1 cellular context compared by ENCODE assay signal in the genomic region with DNA sequence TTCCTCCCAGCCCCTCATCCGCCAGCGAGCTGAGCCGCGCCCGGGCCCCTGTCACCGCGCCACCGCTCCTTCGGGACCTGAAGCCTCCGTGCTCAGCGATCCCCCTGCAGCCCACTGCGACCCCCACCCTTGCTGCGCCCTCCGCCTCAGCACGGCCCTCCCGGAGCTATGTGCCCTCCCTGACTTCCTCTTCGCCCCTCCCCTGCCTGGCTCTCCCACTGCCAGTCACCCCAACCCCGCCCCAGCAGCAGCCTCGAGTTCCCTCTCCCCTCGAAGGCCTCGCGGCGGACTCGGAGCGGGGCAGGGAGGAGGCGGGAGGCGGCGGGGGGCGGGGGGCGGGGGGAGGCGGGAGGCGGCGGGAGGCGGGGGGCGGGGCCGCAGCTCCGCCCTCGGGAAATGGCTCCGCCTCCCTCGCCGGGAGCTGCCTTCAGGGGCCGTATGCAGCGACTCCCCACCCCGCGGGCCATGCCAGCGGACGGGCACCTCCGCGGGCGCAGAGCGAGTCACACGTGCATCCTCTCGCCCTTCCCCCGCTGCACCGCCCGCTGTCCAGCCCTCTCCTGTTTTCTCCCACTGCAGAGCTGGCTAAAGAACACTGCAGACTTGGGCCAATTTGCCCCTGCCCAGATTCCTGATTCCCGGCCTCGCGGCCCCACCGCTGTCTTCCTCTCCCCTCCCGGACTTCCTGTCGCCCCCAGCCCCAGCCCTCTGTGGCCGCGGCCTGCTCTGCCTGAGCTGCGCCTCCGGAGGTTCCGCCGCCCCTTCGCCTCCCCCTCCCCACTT.
TF ChIP-seq lines count a peak whose summit lies in the region.

No MANE protein-coding gene starts in this region.

TF ChIP-seq in GM12878, 131 proteins besides CTCF, POLR2A, EP300 and RAD21 (continued from another document and continues in another):
- TF ChIP-seq WRNIP1 (IDR thresholded peaks at IDR 0.05; ENCODE audit: borderline replicate concordance, low read depth, low read length) = no peak
- TF ChIP-seq, protein P1, sequence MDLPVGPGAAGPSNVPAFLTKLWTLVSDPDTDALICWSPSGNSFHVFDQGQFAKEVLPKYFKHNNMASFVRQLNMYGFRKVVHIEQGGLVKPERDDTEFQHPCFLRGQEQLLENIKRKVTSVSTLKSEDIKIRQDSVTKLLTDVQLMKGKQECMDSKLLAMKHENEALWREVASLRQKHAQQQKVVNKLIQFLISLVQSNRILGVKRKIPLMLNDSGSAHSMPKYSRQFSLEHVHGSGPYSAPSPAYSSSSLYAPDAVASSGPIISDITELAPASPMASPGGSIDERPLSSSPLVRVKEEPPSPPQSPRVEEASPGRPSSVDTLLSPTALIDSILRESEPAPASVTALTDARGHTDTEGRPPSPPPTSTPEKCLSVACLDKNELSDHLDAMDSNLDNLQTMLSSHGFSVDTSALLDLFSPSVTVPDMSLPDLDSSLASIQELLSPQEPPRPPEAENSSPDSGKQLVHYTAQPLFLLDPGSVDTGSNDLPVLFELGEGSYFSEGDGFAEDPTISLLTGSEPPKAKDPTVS (IDR thresholded peaks at IDR 0.05; ENCODE audit: low read depth, low read length) = no peak
- no peak for TF ChIP-seq ZNF274 (IDR thresholded peaks at IDR 0.05; ENCODE audit: insufficient read depth, insufficient read length)
- TF ChIP-seq, protein P2, sequence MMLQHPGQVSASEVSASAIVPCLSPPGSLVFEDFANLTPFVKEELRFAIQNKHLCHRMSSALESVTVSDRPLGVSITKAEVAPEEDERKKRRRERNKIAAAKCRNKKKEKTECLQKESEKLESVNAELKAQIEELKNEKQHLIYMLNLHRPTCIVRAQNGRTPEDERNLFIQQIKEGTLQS (IDR thresholded peaks at IDR 0.05; ENCODE audit: borderline replicate concordance, extremely low read depth, low read depth, low read length) = no peak
- TF ChIP-seq, protein P3, sequence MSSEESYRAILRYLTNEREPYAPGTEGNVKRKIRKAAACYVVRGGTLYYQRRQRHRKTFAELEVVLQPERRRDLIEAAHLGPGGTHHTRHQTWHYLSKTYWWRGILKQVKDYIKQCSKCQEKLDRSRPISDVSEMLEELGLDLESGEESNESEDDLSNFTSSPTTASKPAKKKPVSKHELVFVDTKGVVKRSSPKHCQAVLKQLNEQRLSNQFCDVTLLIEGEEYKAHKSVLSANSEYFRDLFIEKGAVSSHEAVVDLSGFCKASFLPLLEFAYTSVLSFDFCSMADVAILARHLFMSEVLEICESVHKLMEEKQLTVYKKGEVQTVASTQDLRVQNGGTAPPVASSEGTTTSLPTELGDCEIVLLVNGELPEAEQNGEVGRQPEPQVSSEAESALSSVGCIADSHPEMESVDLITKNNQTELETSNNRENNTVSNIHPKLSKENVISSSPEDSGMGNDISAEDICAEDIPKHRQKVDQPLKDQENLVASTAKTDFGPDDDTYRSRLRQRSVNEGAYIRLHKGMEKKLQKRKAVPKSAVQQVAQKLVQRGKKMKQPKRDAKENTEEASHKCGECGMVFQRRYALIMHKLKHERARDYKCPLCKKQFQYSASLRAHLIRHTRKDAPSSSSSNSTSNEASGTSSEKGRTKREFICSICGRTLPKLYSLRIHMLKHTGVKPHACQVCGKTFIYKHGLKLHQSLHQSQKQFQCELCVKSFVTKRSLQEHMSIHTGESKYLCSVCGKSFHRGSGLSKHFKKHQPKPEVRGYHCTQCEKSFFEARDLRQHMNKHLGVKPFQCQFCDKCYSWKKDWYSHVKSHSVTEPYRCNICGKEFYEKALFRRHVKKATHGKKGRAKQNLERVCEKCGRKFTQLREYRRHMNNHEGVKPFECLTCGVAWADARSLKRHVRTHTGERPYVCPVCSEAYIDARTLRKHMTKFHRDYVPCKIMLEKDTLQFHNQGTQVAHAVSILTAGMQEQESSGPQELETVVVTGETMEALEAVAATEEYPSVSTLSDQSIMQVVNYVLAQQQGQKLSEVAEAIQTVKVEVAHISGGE (CRISPR knock-in tag; IDR thresholded peaks at IDR 0.05) = no peak
- TF ChIP-seq EGR1 (IDR thresholded peaks at IDR 0.05; ENCODE audit: borderline replicate concordance in 1 of 2, low read depth in 2 of 2, low read length in 2 of 2) = 0 out of 3 replicates have a peak, but pooled peaks of 1 of the 2 experiments have one; percentile 8
- TF ChIP-seq, protein P4, sequence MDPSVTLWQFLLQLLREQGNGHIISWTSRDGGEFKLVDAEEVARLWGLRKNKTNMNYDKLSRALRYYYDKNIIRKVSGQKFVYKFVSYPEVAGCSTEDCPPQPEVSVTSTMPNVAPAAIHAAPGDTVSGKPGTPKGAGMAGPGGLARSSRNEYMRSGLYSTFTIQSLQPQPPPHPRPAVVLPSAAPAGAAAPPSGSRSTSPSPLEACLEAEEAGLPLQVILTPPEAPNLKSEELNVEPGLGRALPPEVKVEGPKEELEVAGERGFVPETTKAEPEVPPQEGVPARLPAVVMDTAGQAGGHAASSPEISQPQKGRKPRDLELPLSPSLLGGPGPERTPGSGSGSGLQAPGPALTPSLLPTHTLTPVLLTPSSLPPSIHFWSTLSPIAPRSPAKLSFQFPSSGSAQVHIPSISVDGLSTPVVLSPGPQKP (IDR thresholded peaks at IDR 0.05; ENCODE audit: low read depth, low read length) = no peak
- TF ChIP-seq RCOR1 (conservative IDR thresholded peaks at IDR 0.05; ENCODE audit: low read depth, low read length) = no peak
- TF ChIP-seq, protein P5, sequence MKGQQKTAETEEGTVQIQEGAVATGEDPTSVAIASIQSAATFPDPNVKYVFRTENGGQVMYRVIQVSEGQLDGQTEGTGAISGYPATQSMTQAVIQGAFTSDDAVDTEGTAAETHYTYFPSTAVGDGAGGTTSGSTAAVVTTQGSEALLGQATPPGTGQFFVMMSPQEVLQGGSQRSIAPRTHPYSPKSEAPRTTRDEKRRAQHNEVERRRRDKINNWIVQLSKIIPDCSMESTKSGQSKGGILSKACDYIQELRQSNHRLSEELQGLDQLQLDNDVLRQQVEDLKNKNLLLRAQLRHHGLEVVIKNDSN (IDR thresholded peaks at IDR 0.05; ENCODE audit: borderline replicate concordance, extremely low read length, insufficient read depth, low read depth, low read length) = no peak
- peak; percentile 42; the same call in 1 of the 2 replicates for TF ChIP-seq EED (IDR thresholded peaks at IDR 0.05; ENCODE audit: low read depth)
- TF ChIP-seq, protein P6, sequence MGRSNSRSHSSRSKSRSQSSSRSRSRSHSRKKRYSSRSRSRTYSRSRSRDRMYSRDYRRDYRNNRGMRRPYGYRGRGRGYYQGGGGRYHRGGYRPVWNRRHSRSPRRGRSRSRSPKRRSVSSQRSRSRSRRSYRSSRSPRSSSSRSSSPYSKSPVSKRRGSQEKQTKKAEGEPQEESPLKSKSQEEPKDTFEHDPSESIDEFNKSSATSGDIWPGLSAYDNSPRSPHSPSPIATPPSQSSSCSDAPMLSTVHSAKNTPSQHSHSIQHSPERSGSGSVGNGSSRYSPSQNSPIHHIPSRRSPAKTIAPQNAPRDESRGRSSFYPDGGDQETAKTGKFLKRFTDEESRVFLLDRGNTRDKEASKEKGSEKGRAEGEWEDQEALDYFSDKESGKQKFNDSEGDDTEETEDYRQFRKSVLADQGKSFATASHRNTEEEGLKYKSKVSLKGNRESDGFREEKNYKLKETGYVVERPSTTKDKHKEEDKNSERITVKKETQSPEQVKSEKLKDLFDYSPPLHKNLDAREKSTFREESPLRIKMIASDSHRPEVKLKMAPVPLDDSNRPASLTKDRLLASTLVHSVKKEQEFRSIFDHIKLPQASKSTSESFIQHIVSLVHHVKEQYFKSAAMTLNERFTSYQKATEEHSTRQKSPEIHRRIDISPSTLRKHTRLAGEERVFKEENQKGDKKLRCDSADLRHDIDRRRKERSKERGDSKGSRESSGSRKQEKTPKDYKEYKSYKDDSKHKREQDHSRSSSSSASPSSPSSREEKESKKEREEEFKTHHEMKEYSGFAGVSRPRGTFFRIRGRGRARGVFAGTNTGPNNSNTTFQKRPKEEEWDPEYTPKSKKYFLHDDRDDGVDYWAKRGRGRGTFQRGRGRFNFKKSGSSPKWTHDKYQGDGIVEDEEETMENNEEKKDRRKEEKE (IDR thresholded peaks at IDR 0.05) = no peak
- TF ChIP-seq CREM (IDR thresholded peaks at IDR 0.05; ENCODE audit: low read depth) = no peak
- TF ChIP-seq HDAC6 (IDR thresholded peaks at IDR 0.05; ENCODE audit: unreplicated experiment) = no peak
- TF ChIP-seq MTA3 (IDR thresholded peaks at IDR 0.05; ENCODE audit: borderline replicate concordance, low read length) = no peak
- TF ChIP-seq STAT1 (conservative IDR thresholded peaks at IDR 0.05) = no peak
- TF ChIP-seq, protein P7, sequence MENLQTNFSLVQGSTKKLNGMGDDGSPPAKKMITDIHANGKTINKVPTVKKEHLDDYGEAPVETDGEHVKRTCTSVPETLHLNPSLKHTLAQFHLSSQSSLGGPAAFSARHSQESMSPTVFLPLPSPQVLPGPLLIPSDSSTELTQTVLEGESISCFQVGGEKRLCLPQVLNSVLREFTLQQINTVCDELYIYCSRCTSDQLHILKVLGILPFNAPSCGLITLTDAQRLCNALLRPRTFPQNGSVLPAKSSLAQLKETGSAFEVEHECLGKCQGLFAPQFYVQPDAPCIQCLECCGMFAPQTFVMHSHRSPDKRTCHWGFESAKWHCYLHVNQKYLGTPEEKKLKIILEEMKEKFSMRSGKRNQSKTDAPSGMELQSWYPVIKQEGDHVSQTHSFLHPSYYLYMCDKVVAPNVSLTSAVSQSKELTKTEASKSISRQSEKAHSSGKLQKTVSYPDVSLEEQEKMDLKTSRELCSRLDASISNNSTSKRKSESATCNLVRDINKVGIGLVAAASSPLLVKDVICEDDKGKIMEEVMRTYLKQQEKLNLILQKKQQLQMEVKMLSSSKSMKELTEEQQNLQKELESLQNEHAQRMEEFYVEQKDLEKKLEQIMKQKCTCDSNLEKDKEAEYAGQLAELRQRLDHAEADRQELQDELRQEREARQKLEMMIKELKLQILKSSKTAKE (IDR thresholded peaks at IDR 0.05; ENCODE audit: low read depth, poor library complexity, severe bottlenecking) = no peak
- TF ChIP-seq PAX5 (IDR thresholded peaks at IDR 0.05; ENCODE audit: borderline replicate concordance, low read depth, low read length) = 0 out of 2 replicates have a peak, but pooled peaks have one; percentile 23
- TF ChIP-seq SREBF2 (IDR thresholded peaks at IDR 0.05; ENCODE audit: low read length) = no peak
- no peak for TF ChIP-seq CHD4 (IDR thresholded peaks at IDR 0.05)
- no peak for TF ChIP-seq SMAD5 (IDR thresholded peaks at IDR 0.05; ENCODE audit: low read depth)
- peak in 1 of 2 experiments; percentile 90; a peak in 2 of 4 replicates for TF ChIP-seq ETV6 (conservative IDR thresholded peaks at IDR 0.05 in 1 of 2, IDR thresholded peaks at IDR 0.05 in 1 of 2; ENCODE audit: borderline replicate concordance in 1 of 2, low read depth in 1 of 2)
- TF ChIP-seq MEF2B (IDR thresholded peaks at IDR 0.05; ENCODE audit: partially characterized antibody, poor library complexity, severe bottlenecking) = peak; percentile 32
- TF ChIP-seq, protein P8, sequence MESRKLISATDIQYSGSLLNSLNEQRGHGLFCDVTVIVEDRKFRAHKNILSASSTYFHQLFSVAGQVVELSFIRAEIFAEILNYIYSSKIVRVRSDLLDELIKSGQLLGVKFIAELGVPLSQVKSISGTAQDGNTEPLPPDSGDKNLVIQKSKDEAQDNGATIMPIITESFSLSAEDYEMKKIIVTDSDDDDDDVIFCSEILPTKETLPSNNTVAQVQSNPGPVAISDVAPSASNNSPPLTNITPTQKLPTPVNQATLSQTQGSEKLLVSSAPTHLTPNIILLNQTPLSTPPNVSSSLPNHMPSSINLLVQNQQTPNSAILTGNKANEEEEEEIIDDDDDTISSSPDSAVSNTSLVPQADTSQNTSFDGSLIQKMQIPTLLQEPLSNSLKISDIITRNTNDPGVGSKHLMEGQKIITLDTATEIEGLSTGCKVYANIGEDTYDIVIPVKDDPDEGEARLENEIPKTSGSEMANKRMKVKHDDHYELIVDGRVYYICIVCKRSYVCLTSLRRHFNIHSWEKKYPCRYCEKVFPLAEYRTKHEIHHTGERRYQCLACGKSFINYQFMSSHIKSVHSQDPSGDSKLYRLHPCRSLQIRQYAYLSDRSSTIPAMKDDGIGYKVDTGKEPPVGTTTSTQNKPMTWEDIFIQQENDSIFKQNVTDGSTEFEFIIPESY (IDR thresholded peaks at IDR 0.05) = no peak
- no peak for TF ChIP-seq RAD51 (IDR thresholded peaks at IDR 0.05)
- TF ChIP-seq SIN3A (IDR thresholded peaks at IDR 0.05; ENCODE audit: low read depth, low read length) = no peak
- no peak for TF ChIP-seq EZH2 (IDR thresholded peaks at IDR 0.05; ENCODE audit: borderline replicate concordance, control insufficient read depth, low read depth, low read length)
- TF ChIP-seq PAX8 (IDR thresholded peaks at IDR 0.05) = no peak
- TF ChIP-seq GABPA (IDR thresholded peaks at IDR 0.05; ENCODE audit: low read depth) = no peak
- no peak for TF ChIP-seq POU2F2 (IDR thresholded peaks at IDR 0.05; ENCODE audit: borderline replicate concordance, low read depth, low read length)
- TF ChIP-seq NFYA (IDR thresholded peaks at IDR 0.05; ENCODE audit: borderline replicate concordance, low read depth, low read length) = no peak
- no peak for TF ChIP-seq NR2C1 (IDR thresholded peaks at IDR 0.05)
- TF ChIP-seq, protein P9, sequence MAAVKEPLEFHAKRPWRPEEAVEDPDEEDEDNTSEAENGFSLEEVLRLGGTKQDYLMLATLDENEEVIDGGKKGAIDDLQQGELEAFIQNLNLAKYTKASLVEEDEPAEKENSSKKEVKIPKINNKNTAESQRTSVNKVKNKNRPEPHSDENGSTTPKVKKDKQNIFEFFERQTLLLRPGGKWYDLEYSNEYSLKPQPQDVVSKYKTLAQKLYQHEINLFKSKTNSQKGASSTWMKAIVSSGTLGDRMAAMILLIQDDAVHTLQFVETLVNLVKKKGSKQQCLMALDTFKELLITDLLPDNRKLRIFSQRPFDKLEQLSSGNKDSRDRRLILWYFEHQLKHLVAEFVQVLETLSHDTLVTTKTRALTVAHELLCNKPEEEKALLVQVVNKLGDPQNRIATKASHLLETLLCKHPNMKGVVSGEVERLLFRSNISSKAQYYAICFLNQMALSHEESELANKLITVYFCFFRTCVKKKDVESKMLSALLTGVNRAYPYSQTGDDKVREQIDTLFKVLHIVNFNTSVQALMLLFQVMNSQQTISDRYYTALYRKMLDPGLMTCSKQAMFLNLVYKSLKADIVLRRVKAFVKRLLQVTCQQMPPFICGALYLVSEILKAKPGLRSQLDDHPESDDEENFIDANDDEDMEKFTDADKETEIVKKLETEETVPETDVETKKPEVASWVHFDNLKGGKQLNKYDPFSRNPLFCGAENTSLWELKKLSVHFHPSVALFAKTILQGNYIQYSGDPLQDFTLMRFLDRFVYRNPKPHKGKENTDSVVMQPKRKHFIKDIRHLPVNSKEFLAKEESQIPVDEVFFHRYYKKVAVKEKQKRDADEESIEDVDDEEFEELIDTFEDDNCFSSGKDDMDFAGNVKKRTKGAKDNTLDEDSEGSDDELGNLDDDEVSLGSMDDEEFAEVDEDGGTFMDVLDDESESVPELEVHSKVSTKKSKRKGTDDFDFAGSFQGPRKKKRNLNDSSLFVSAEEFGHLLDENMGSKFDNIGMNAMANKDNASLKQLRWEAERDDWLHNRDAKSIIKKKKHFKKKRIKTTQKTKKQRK (IDR thresholded peaks at IDR 0.05; ENCODE audit: low read depth, low read length) = no peak
- TF ChIP-seq, protein P10, sequence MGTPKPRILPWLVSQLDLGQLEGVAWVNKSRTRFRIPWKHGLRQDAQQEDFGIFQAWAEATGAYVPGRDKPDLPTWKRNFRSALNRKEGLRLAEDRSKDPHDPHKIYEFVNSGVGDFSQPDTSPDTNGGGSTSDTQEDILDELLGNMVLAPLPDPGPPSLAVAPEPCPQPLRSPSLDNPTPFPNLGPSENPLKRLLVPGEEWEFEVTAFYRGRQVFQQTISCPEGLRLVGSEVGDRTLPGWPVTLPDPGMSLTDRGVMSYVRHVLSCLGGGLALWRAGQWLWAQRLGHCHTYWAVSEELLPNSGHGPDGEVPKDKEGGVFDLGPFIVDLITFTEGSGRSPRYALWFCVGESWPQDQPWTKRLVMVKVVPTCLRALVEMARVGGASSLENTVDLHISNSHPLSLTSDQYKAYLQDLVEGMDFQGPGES (IDR thresholded peaks at IDR 0.05) = no peak
